In the genomic region with DNA sequence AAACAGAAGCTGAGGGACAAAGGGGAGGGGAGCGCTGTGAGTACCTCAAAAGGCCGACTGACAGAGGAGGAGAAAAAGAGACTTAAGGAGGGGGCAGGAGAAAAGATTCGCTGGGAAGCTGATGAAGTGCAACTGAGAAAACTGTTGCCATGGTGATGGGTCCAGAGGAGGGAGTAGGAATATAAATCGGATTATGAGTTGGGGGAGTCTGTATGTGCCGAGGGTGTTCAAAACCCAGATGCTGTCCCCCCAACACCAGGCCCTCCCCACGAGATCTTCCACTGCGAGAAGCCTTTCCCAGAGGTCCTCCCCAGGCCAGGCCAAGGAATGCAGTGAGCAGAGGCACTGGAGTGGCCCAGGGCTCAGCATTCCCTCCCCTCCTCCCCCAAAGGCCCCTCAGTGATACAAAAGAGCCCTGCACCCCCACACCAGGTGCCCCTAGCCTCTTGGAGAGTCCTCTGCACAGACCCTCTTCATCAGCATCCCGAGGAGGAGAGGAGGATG, we compare ENCODE assay signal across 2 cellular contexts.
TF ChIP-seq lines count a peak whose summit lies in the region.

No MANE protein-coding gene starts in this region.

TF ChIP-seq in K562, 482 proteins besides CTCF, POLR2A, EP300 and RAD21:
- TF ChIP-seq LCOR (CRISPR knock-in tag; IDR thresholded peaks at IDR 0.05) = no peak
- TF ChIP-seq HOXB6 (CRISPR knock-in tag; IDR thresholded peaks at IDR 0.05; ENCODE audit: borderline replicate concordance) = no peak
- peak; percentile 83 for TF ChIP-seq RFX1 (IDR thresholded peaks at IDR 0.05)
- TF ChIP-seq KDM4B (IDR thresholded peaks at IDR 0.05; ENCODE audit: borderline replicate concordance in 2 of 2, low read depth in 1 of 2) = no peak
- no peak for TF ChIP-seq ELF4 (CRISPR knock-in tag; IDR thresholded peaks at IDR 0.05)
- TF ChIP-seq RBM15 (IDR thresholded peaks at IDR 0.05; ENCODE audit: insufficient read depth, low read length) = no peak
- TF ChIP-seq ZBTB8A (IDR thresholded peaks at IDR 0.05; ENCODE audit: partially characterized antibody) = no peak

TF ChIP-seq in neural cell, 6 proteins besides CTCF, POLR2A, EP300 and RAD21:
- TF ChIP-seq MXI1 (conservative IDR thresholded peaks at IDR 0.05; ENCODE audit: poor library complexity, severe bottlenecking) (no peak), POLR2AphosphoS5 (IDR thresholded peaks at IDR 0.05) (peak; percentile 50), TAF1 (IDR thresholded peaks at IDR 0.05; ENCODE audit: low read depth) (no peak), SMC3 (conservative IDR thresholded peaks at IDR 0.05; ENCODE audit: poor library complexity) (peak; percentile 13)
